9 cellular contexts compared by ENCODE assay signal in genomic region chr15:83283813-83284562, GRCh38. TPM values are rescaled to one million over a fixed set of nuclear protein-coding genes. Genes with fewer than 3 reads are reported as not detected.
A peak's percentile ranks its signal among the peaks of the same experiment; 100 is the strongest.
DNase-seq lines count a peak whose midpoint lies in the region; ATAC-seq, FAIRE-seq and TF ChIP-seq lines count a peak whose summit lies in the region.
"Had no signal": no experiment of that assay in that cellular context is flagged by ENCODE, and none has a peak within 500 bp of the region (broad histone marks: within the 10 kb centered on the region; RNA-seq: fewer than 3 reads in every experiment).

No MANE protein-coding gene starts in this region.

- H3K27ac ChIP-seq in AG04450 (ENCODE audit: low read depth, low read length) (no peak overlapping the region), HUES64 (ENCODE audit: low read depth, low read length) (no peak overlapping the region), endothelial cell of umbilical vein (ENCODE audit: insufficient read depth, low read depth, low read length) (peak overlapping the region; percentile 5), caudate nucleus (ENCODE audit: low read depth, low read length) (no peak overlapping the region)
- H3K27ac ChIP-seq in naive thymus-derived CD4-positive, alpha-beta T cell (ENCODE audit: low read depth, low read length), result no peak overlapping the region

- DNase-seq in AG04450 (ENCODE audit: low read depth, low spot score) (no peak), endothelial cell of umbilical vein (ENCODE audit: low read depth, low spot score) (peak; percentile 42), hepatic stellate cell (ENCODE audit: low spot score) (no peak), caudate nucleus (lab: John Stamatoyannopoulos, UW) (no peak), pons (ENCODE audit: low spot score) (no peak), superior temporal gyrus (ENCODE audit: extremely low spot score) (no peak)
- no peak for DNase-seq in naive thymus-derived CD4-positive, alpha-beta T cell

- no TSS peak for BruUV-seq in endothelial cell of umbilical vein (replicated peaks; lab: Mats Ljungman, UMichigan)

- peaks cover 0 to 5% (median 0%) of the 10 kb centered on the region in 5 donors for H3K36me3 Mint-ChIP-seq in naive thymus-derived CD4-positive, alpha-beta T cell

- H3K9ac ChIP-seq in HUES64 (ENCODE audit: low read depth, low read length) (no peak overlapping the region), endothelial cell of umbilical vein (replicated peaks; ENCODE audit: extremely low read depth, insufficient read depth, low read length) (peak overlapping the region; percentile 81)

- FAIRE-seq in endothelial cell of umbilical vein (lab: Jason Lieb, UNC), result no peak

- ATAC-seq in naive thymus-derived CD4-positive, alpha-beta T cell, result no peak

- H3K27me3 ChIP-seq in AG04450 (ENCODE audit: control insufficient read depth, insufficient read depth, low read length) (peaks cover 35% of the 10 kb centered on the region), HUES64 (ENCODE audit: insufficient read depth, low read length) (peaks cover 83% of the 10 kb centered on the region), endothelial cell of umbilical vein (ENCODE audit: control insufficient read depth in 2 of 2, insufficient read depth in 2 of 2, low read length in 2 of 2) (peaks cover 3 to 9% of the 10 kb centered on the region in 2 experiments)
- H3K27me3 ChIP-seq in naive thymus-derived CD4-positive, alpha-beta T cell (ENCODE audit: control insufficient read depth in 2 of 2, insufficient read depth in 2 of 2, low read length in 2 of 2), result peaks cover 3 to 7% of the 10 kb centered on the region in 2 donors

- H3K4me3 ChIP-seq in AG04450 (ENCODE audit: low read depth, low read length), result peak overlapping the region; percentile 63
- H3K4me3 ChIP-seq in HUES64 (ENCODE audit: low read length), result peak overlapping the region; percentile 52
- H3K4me3 ChIP-seq in endothelial cell of umbilical vein (replicated peaks in 1 of 3; ENCODE audit: insufficient read depth in 1 of 3, low read depth in 1 of 3, low read length in 3 of 3), result peak overlapping the region; percentile 57 to 81 (median 74)
- H3K4me3 ChIP-seq in naive thymus-derived CD4-positive, alpha-beta T cell (ENCODE audit: low read length), result no peak overlapping the region

- H3K9me3 ChIP-seq in AG04450 (ENCODE audit: control insufficient read depth, insufficient read depth, low read length), result peaks cover 7% of the 10 kb centered on the region; the same call in 1 of the 2 replicates
- no peaks in the 10 kb centered on the region for H3K9me3 ChIP-seq in HUES64 (ENCODE audit: insufficient read depth, low read depth, low read length)
- no peaks in the 10 kb centered on the region for H3K9me3 ChIP-seq in endothelial cell of umbilical vein (replicated peaks; ENCODE audit: control insufficient read depth, insufficient read depth, low read length)
- H3K9me3 ChIP-seq in naive thymus-derived CD4-positive, alpha-beta T cell (ENCODE audit: control insufficient read depth in 2 of 3, low read length in 3 of 3), result no peaks in the 10 kb centered on the region

- peaks cover 63 to 81% (median 75%) of the 10 kb centered on the region in 5 donors for H3K27me3 Mint-ChIP-seq in naive thymus-derived CD4-positive, alpha-beta T cell

- intact Hi-C loops in endothelial cell of umbilical vein (cut with micrococcal nuclease), result loop anchor here (5.0 kb wide), 1 partner anchor 272 kb away; the partner anchor contains the start of gene C15orf40
- intact Hi-C loops in naive thymus-derived CD4-positive, alpha-beta T cell (cut with micrococcal nuclease), result no loop called here

- H4K20me1 ChIP-seq in endothelial cell of umbilical vein (replicated peaks; ENCODE audit: control insufficient read depth, extremely low read depth, insufficient read depth, low read length), result no peaks in the 10 kb centered on the region

- dilution Hi-C loops in endothelial cell of umbilical vein (cut with MboI; ENCODE audit: extremely low pct_ligation_motif_present, low sequenced_read_pairs), result no loop called here

- CTCF ChIA-PET in AG04450 (lab: Charles Lee), result interaction anchor here (0.6 kb wide), 1 partner anchor 39 kb away, joined by 4 read pairs; no protein-coding TSS in a partner anchor
- CTCF ChIA-PET in endothelial cell of umbilical vein (lab: Charles Lee), result interaction anchor here (1.1 to 2.1 kb wide), 2 partner anchors 27 to 36 kb away, joined by 6 to 12 read pairs; no protein-coding TSS in a partner anchor
- CTCF ChIA-PET in naive thymus-derived CD4-positive, alpha-beta T cell (lab: Charles Lee), result no interaction called here

- H2AFZ ChIP-seq in endothelial cell of umbilical vein (ENCODE audit: low read depth, low read length), result peak overlapping the region; percentile 77

- POLR2A ChIA-PET in AG04450 (lab: Yijun Ruan, JAX) (no interaction called here), endothelial cell of umbilical vein (lab: Charles Lee) (interaction anchor here (0.7 kb wide), 1 partner anchor 545 kb away, joined by 6 read pairs; no protein-coding TSS in a partner anchor)
- POLR2A ChIA-PET in naive thymus-derived CD4-positive, alpha-beta T cell (lab: Charles Lee), result no interaction called here

- peak overlapping the region in 9 of 10 donors; percentile 7 to 78 (median 60) for H3K4me3 Mint-ChIP-seq in naive thymus-derived CD4-positive, alpha-beta T cell

- TF ChIP-seq CTCF in AG04450 (IDR thresholded peaks at IDR 0.05; ENCODE audit: low read depth, low read length) (no peak), endothelial cell of umbilical vein (IDR thresholded peaks at IDR 0.05; ENCODE audit: extremely low read depth in 1 of 2, insufficient read depth in 1 of 2, low read depth in 1 of 2, low read length in 2 of 2) (no peak)

- H3K9me3 Mint-ChIP-seq in naive thymus-derived CD4-positive, alpha-beta T cell, result peaks cover 0 to 8% (median 0%) of the 10 kb centered on the region in 11 donors

- no peak for TF ChIP-seq POLR2A in endothelial cell of umbilical vein (IDR thresholded peaks at IDR 0.05; ENCODE audit: low read depth, low read length)

- peaks cover 0 to 20% (median 10%) of the 10 kb centered on the region in 7 donors for H3K4me1 Mint-ChIP-seq in naive thymus-derived CD4-positive, alpha-beta T cell

- H3K4me1 ChIP-seq in HUES64 (ENCODE audit: insufficient read depth, low read length) (peaks cover 14% of the 10 kb centered on the region; the same call in 1 of the 2 replicates), endothelial cell of umbilical vein (ENCODE audit: control insufficient read depth, extremely low read depth, insufficient read depth, low read length) (peaks cover 33% of the 10 kb centered on the region)
- no peaks in the 10 kb centered on the region for H3K4me1 ChIP-seq in naive thymus-derived CD4-positive, alpha-beta T cell (ENCODE audit: control insufficient read depth in 2 of 2, insufficient read depth in 2 of 2, low read length in 2 of 2)

- peak overlapping the region; percentile 68 for H3K4me2 ChIP-seq in endothelial cell of umbilical vein (ENCODE audit: insufficient read depth, low read length)

- no peak overlapping the region for H3K27ac Mint-ChIP-seq in naive thymus-derived CD4-positive, alpha-beta T cell

- WGBS in HUES64, result 1% methylated on average over 81 of the region's 81 CpGs

- peaks cover 14% of the 10 kb centered on the region for H3K79me2 ChIP-seq in endothelial cell of umbilical vein (ENCODE audit: control insufficient read depth, insufficient read depth, low read length)

- H3K36me3 ChIP-seq in HUES64 (ENCODE audit: insufficient read depth, low read length), result no peaks in the 10 kb centered on the region
- no peaks in the 10 kb centered on the region for H3K36me3 ChIP-seq in endothelial cell of umbilical vein (ENCODE audit: control insufficient read depth in 2 of 2, extremely low read depth in 1 of 2, insufficient read depth in 2 of 2, low read length in 2 of 2)
- no peaks in the 10 kb centered on the region for H3K36me3 ChIP-seq in naive thymus-derived CD4-positive, alpha-beta T cell (ENCODE audit: control insufficient read depth in 2 of 3, insufficient read depth in 3 of 3, low read length in 3 of 3)

- no peaks in the 10 kb centered on the region for H3K9me1 ChIP-seq in endothelial cell of umbilical vein (replicated peaks; ENCODE audit: control insufficient read depth, extremely low read depth, insufficient read depth, low read length)

TF ChIP-seq in endothelial cell of umbilical vein, 7 proteins besides CTCF, POLR2A, EP300 and RAD21:
- no peak for TF ChIP-seq MAX (IDR thresholded peaks at IDR 0.05; ENCODE audit: insufficient read depth, insufficient read length)
- peak; percentile 28 for TF ChIP-seq EZH2 (IDR thresholded peaks at IDR 0.05; ENCODE audit: borderline replicate concordance, low read depth, low read length, severe bottlenecking)
- peak; percentile 2 for TF ChIP-seq POLR2AphosphoS5 (IDR thresholded peaks at IDR 0.05; ENCODE audit: insufficient read depth, low read depth, low read length)
TF ChIP-seq in endothelial cell of umbilical vein: peak in this region for 2.

RNA-seq across cellular contexts. Expression of gene BNC1, which starts 0.5 kb away (rescaled TPM):
- polyA plus RNA-seq in AG04450 (2011; rRNA removed), result 2.2 and 2.6 TPM in 2 replicates
- polyA minus RNA-seq in AG04450 (2011; rRNA and poly(A)+ RNA removed), result 3.5 and 3.9 TPM in 2 replicates
- 0.55 TPM for polyA plus RNA-seq in HUES64 (2013, experiment 1 of 2)
- polyA plus RNA-seq in HUES64 (2013, experiment 2 of 2), result 0.32 TPM
- total RNA-seq in endothelial cell of umbilical vein, result 2.9 and 3.4 TPM in 2 replicates
- polyA plus RNA-seq in endothelial cell of umbilical vein, result 3.9 TPM in 2 replicates
- 5.8 and 5.9 TPM in 2 replicates for polyA plus RNA-seq in endothelial cell of umbilical vein (2011; cell fraction: cytosol; rRNA removed)
- 8.2 and 9.0 TPM in 2 replicates for polyA plus RNA-seq in endothelial cell of umbilical vein (2011; cell fraction: nucleus; rRNA removed)
- 3.2 and 7.9 TPM in 2 replicates for polyA plus RNA-seq in endothelial cell of umbilical vein (2012)
- polyA minus RNA-seq in endothelial cell of umbilical vein, result 8.9 and 10.9 TPM in 2 replicates
- not detected for polyA minus RNA-seq in endothelial cell of umbilical vein (2011; cell fraction: cytosol; rRNA and poly(A)+ RNA removed)
- polyA minus RNA-seq in endothelial cell of umbilical vein (2011; cell fraction: nucleus; rRNA and poly(A)+ RNA removed), result 6.1 and 6.3 TPM in 2 replicates
- total RNA-seq in naive thymus-derived CD4-positive, alpha-beta T cell, result not detected
- polyA plus RNA-seq in naive thymus-derived CD4-positive, alpha-beta T cell, result not detected
- total RNA-seq: activated CD8-positive, alpha-beta memory T cell treated with anti-CD3 and anti-CD28 coated beads for 36 hours had no signal
